Comparison of ENCODE assay signal across 8 cellular contexts in genomic region chr10:86376852-86377796, GRCh38. TPM values are rescaled to one million over a fixed set of nuclear protein-coding genes. Genes with fewer than 3 reads are reported as not detected.
DNase-seq lines count a peak whose midpoint lies in the region; ATAC-seq and TF ChIP-seq lines count a peak whose summit lies in the region.

No MANE protein-coding gene starts in this region.

- H2BK5ac ChIP-seq in neuronal stem cell (ENCODE audit: low read length) = no peak overlapping the region

- peaks cover 0 to 1% of the 10 kb centered on the region in 2 donors for H3K4me1 ChIP-seq in neuronal stem cell (ENCODE audit: control insufficient read depth in 2 of 2, insufficient read depth in 1 of 2, low read depth in 1 of 2, low read length in 2 of 2)
- peaks cover 4% of the 10 kb centered on the region for H3K4me1 ChIP-seq in testis

- ATAC-seq in GM19328 (IDR thresholded peaks at IDR 0.05; ENCODE audit: unreplicated experiment) = peak; percentile 99
- peak; percentile 90 for ATAC-seq in HG03378 (IDR thresholded peaks at IDR 0.05; ENCODE audit: unreplicated experiment)

- no CpG with 5 or more reads among the region's 68 CpGs for whole genome bisulfite sequencing in neuronal stem cell (ENCODE audit: extremely low coverage in 2 of 2, insufficient read length in 2 of 2, insufficient replicate concordance in 1 of 2), 2 donors
- WGBS in testis, 2 donors = 16 to 28% methylated on average over 8 to 68 of the region's 68 CpGs

- peak overlapping the region; percentile 61 for H2BK15ac ChIP-seq in neuronal stem cell (ENCODE audit: low read length)

- H3K14ac ChIP-seq in neuronal stem cell (ENCODE audit: low read length) = peak overlapping the region; percentile 43

- H3K27ac ChIP-seq in neuronal stem cell (replicated peaks; ENCODE audit: low read length) (no peak overlapping the region), testis (no peak overlapping the region)

- H3K27me3 ChIP-seq in neuronal stem cell (ENCODE audit: control insufficient read depth in 3 of 3, insufficient read depth in 3 of 3, low read depth in 1 of 3, low read length in 3 of 3) = peaks cover 0 to 52% (median 11%) of the 10 kb centered on the region in 3 experiments
- H3K27me3 ChIP-seq in testis = no peaks in the 10 kb centered on the region

- intact Hi-C loops in testis (cut with DNase I; ENCODE audit: low total_unique reads) = no loop called here

- peak overlapping the region; percentile 88 for H2AFZ ChIP-seq in neuronal stem cell (ENCODE audit: low read length)

- peak overlapping the region; percentile 13 for H3K9ac ChIP-seq in neuronal stem cell (ENCODE audit: low read depth, low read length, poor library complexity)

- H3K36me3 ChIP-seq in neuronal stem cell (replicated peaks in 1 of 2; ENCODE audit: control insufficient read depth in 2 of 2, insufficient read depth in 2 of 2, low read length in 2 of 2) (no peaks in the 10 kb centered on the region), testis (ENCODE audit: low read depth, missing control alignments) (no peaks in the 10 kb centered on the region)

- no peak overlapping the region for H4K8ac ChIP-seq in neuronal stem cell (ENCODE audit: low read depth, low read length)

- peak overlapping the region; percentile 73 for H3K18ac ChIP-seq in neuronal stem cell (ENCODE audit: low read length)

- H3K9me3 ChIP-seq in neuronal stem cell (replicated peaks in 1 of 2; ENCODE audit: control insufficient read depth in 2 of 2, insufficient read depth in 1 of 2, low read depth in 1 of 2, low read length in 2 of 2) (no peaks in the 10 kb centered on the region), testis (no peaks in the 10 kb centered on the region)

- H4K91ac ChIP-seq in neuronal stem cell (ENCODE audit: low read depth, low read length, poor library complexity) = no peak overlapping the region

- no peak overlapping the region for H3K4me3 ChIP-seq in neuronal stem cell (ENCODE audit: low read length in 2 of 2)
- H3K4me3 ChIP-seq in testis = peak overlapping the region; percentile 36 to 56

- TF ChIP-seq POLR2A in testis (IDR thresholded peaks at IDR 0.05) = no peak

- H3K23ac ChIP-seq in neuronal stem cell (ENCODE audit: low read depth, low read length, poor library complexity) = no peak overlapping the region

- H3K4me2 ChIP-seq in neuronal stem cell (ENCODE audit: insufficient read depth, low read length, poor library complexity, severe bottlenecking) = peak overlapping the region; percentile 55

- TF ChIP-seq CTCF in testis (IDR thresholded peaks at IDR 0.05) = peak; percentile 98 to 99 (median 98)

- no peak overlapping the region for H3K4ac ChIP-seq in neuronal stem cell (ENCODE audit: low read length)

- peak overlapping the region; percentile 29 for H2AK5ac ChIP-seq in neuronal stem cell (ENCODE audit: low read depth, low read length)

- peak; percentile 69 for DNase-seq in COLO668 (lab: John Stamatoyannopoulos, UW; ENCODE audit: unreplicated experiment)
- DNase-seq in OCI-M1 (lab: John Stamatoyannopoulos, UW) = peak; percentile 84
- DNase-seq in activated T-cell treated with anti-CD3 and anti-CD28 coated beads, Interleukin-2, amount 50 U/mL, for 48 hours = peak; percentile 93 to 94
- peak; percentile 33 for DNase-seq in fibroblast of peridontal ligament (ENCODE audit: extremely low read depth)
- peak; percentile 71 for DNase-seq in neuronal stem cell (ENCODE audit: low spot score)
- peak; percentile 85 for DNase-seq in testis

- H2BK12ac ChIP-seq in neuronal stem cell (ENCODE audit: low read length) = no peak overlapping the region

- no peaks in the 10 kb centered on the region for H3K79me1 ChIP-seq in neuronal stem cell (ENCODE audit: low read depth, low read length)

- H2BK120ac ChIP-seq in neuronal stem cell (ENCODE audit: low read depth, low read length) = no peak overlapping the region

RNA-seq across cellular contexts. Expression of gene GRID1, which starts 10.5 kb away (rescaled TPM):
- 0.70 TPM for polyA plus RNA-seq in neuronal stem cell (2013, experiment 1 of 2)
- polyA plus RNA-seq in neuronal stem cell (2013, experiment 2 of 2) = 0.89 TPM
- 10 to 100 TPM in 1 of 2 donors, 1 to 10 TPM in 1; 8.1 to 16.7 TPM for total RNA-seq in testis
- polyA plus RNA-seq in testis (ENCODE audit: insufficient read depth, low read depth, low replicate concordance) = 7.4 TPM

Comparison
In these comparisons a context has a peak if more than half of its experiments do, and no peak if none do; other contexts are left out.
1. DNase-seq: peak in every context shown above with its lines; median percentile 94 in activated T-cell treated with anti-CD3 and anti-CD28 coated beads, Interleukin-2, amount 50 U/mL, for 48 hours; 85 in testis; 84 in OCI-M1; 71 in neuronal stem cell; 69 in COLO668; 33 in fibroblast of peridontal ligament.
2. H3K4me3 ChIP-seq: peak in testis (2 of 2); none in neuronal stem cell (0 of 2).